Comparison of ENCODE assay signal across 8 cellular contexts in genomic region chr9:107425110-107426025, GRCh38.
A peak's percentile ranks its signal among the peaks of the same experiment; 100 is the strongest.
DNase-seq lines count a peak whose midpoint lies in the region; ATAC-seq, FAIRE-seq and TF ChIP-seq lines count a peak whose summit lies in the region.

No MANE protein-coding gene starts in this region.

- ATAC-seq in HG03442 (IDR thresholded peaks at IDR 0.05; ENCODE audit: unreplicated experiment) = peak; percentile 90

- intact Hi-C loops in breast epithelium (cut with DNase I; ENCODE audit: low total_unique reads) = no loop called here

- no peaks in the 10 kb centered on the region for H3K4me1 ChIP-seq in breast epithelium

- H3K36me3 ChIP-seq in WERI-Rb-1 (no peaks in the 10 kb centered on the region), breast epithelium (no peaks in the 10 kb centered on the region)

- DNase-seq in AG04449 (ENCODE audit: low read depth, low spot score) (no peak), GM19240 (ENCODE audit: insufficient read length, low spot score) (peak; percentile 34), WERI-Rb-1 (peak; percentile 38), breast epithelium (ENCODE audit: low spot score in 2 of 2) (peak; percentile 83 to 90), iris pigment epithelial cell (ENCODE audit: low read depth) (peak; percentile 49), H54 (ENCODE audit: insufficient read length, low spot score) (no peak)
- DNase-seq in stimulated activated CD4-positive, alpha-beta T cell treated with anti-CD3 and anti-CD28 coated beads, Interleukin-12 subunit alpha, Interleukin-12 subunit beta, amount 100 ng/mL, for 24 hours (ENCODE audit: low read depth in 2 of 2) = peak; percentile 5 to 53

- H3K9me3 ChIP-seq in WERI-Rb-1 (ENCODE audit: severe bottlenecking) (no peaks in the 10 kb centered on the region), breast epithelium (no peaks in the 10 kb centered on the region)

- TF ChIP-seq CTCF in AG04449 (IDR thresholded peaks at IDR 0.05; ENCODE audit: insufficient read depth, low read length, missing control alignments) (peak; percentile 92), WERI-Rb-1 (IDR thresholded peaks at IDR 0.05; ENCODE audit: low read depth, low read length) (peak; percentile 86), breast epithelium (IDR thresholded peaks at IDR 0.05) (peak; percentile 90 to 98 (median 94))

- FAIRE-seq in H54 (lab: Jason Lieb, UNC) = no peak

- TF ChIP-seq POLR2A in breast epithelium (IDR thresholded peaks at IDR 0.05) (no peak), H54 (IDR thresholded peaks at IDR 0.05; ENCODE audit: low read depth, low read length) (no peak)

- POLR2A ChIA-PET in AG04449 (lab: Yijun Ruan, JAX) = no interaction called here

- peak overlapping the region; percentile 27 for H3K4me3 ChIP-seq in AG04449 (ENCODE audit: low read depth, low read length)
- H3K4me3 ChIP-seq in WERI-Rb-1 (ENCODE audit: low read depth, low read length) = no peak overlapping the region
- H3K4me3 ChIP-seq in breast epithelium = peak overlapping the region; percentile 5 to 57 (median 31)

- H3K27me3 ChIP-seq in WERI-Rb-1 (ENCODE audit: insufficient read depth, low read depth, severe bottlenecking) = no peaks in the 10 kb centered on the region
- H3K27me3 ChIP-seq in breast epithelium = no peaks in the 10 kb centered on the region

- CTCF ChIA-PET in AG04449 (lab: Yijun Ruan, JAX) = interaction anchor here (0.8 to 5.1 kb wide), 24 partner anchors 8 to 1583 kb away, joined by 3 to 41 read pairs (median 3); no protein-coding TSS in a partner anchor

- no peak overlapping the region for H3K27ac ChIP-seq in WERI-Rb-1
- peak overlapping the region; percentile 77 to 82 for H3K27ac ChIP-seq in breast epithelium

Comparison
In these comparisons a context has a peak if more than half of its experiments do, and no peak if none do; other contexts are left out.
1. DNase-seq: peak in GM19240 (single experiment), WERI-Rb-1 (single experiment), breast epithelium (2 of 2), iris pigment epithelial cell (single experiment) and stimulated activated CD4-positive, alpha-beta T cell treated with anti-CD3 and anti-CD28 coated beads, Interleukin-12 subunit alpha, Interleukin-12 subunit beta, amount 100 ng/mL, for 24 hours (2 of 2); none in AG04449 (single experiment) and H54 (single experiment).
2. Peak in every context shown above with its lines, with median percentiles within 50 percentile points of each other: CTCF ChIP-seq.